In the genomic region with DNA sequence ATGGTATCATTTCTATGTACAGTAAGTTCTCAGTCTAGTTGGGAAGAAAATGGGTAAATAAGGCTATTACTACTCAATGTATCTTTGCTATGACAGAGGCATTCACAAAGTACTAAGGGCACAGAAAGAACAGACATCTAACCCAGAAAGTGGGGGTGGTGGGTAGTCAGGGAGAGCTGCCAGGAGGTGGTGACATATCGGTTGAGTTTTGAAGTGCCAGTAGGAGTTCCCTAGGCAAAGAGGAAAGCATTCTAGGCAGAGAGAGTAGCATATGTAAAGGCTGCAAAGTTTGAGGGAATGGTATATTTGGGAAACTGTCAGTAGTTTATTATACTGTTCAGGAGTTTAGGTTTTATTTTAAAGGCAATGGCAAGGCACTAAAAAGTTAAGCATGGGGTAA, we compare ENCODE assay signal across 7 cellular contexts.
"Had no signal": no experiment of that assay in that cellular context is flagged by ENCODE, and none has a peak within 500 bp of the region (broad histone marks: within the 10 kb centered on the region; RNA-seq: fewer than 3 reads in every experiment).

No MANE protein-coding gene starts in this region.

- H3K36me3 ChIP-seq: HAP-1 had no signal

- H3K9ac ChIP-seq: GM23248 had no signal

- H3K9me3 ChIP-seq: HAP-1 had no signal

- H3K27ac ChIP-seq: GM23248, HL-60 had no signal

- H2AFZ ChIP-seq: GM23248 had no signal

- H3K4me1 ChIP-seq: HAP-1 had no signal

- FAIRE-seq: HepG2 had no signal

- ATAC-seq: HCT116, HepG2 had no signal

- H3K4me3 ChIP-seq: GM23248, HAP-1 had no signal

- DNase-seq: GOT3, KG1 had no signal
